Comparison of ENCODE assay signal across 8 cellular contexts in the genomic region with DNA sequence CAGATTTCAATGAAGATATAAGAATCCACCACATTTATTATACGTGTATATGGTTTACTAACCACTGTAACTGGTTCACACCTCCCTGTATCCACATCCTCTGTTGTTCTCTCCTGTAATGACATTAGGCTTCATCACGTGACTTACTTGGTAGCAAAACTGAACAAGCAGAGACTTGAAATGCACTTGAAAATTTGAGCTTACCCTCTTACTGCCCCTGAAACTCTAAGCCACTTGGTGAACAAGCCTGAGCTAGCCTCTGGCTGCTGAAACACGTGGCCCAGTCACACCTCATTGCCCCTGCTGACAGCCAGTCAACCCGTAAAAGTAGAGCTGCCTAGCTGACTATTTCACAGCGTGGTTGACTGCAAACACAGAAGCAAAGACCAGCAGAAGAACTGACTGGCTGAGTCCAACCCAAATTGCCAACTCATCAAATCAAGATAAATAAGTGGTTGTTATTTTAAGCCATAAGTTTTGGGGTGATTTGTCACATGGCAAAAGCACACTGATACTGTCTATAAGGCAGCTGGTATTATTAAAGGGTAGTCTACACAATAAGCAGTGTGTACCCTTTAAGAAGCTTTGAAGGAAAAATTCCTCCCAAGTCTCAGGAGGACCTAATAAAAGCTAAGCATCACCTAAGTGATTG.
DNase-seq lines count a peak whose midpoint lies in the region; ATAC-seq and TF ChIP-seq lines count a peak whose summit lies in the region.

No MANE protein-coding gene starts in this region.

- peak; percentile 6 for DNase-seq in HFF-Myc (ENCODE audit: extremely low read depth, low read depth)
- DNase-seq in NCI-H128 (lab: John Stamatoyannopoulos, UW; ENCODE audit: unreplicated experiment) = peak; percentile 83
- peak; percentile 35 for DNase-seq in activated CD8-positive, alpha-beta T cell treated with anti-CD3 and anti-CD28 coated beads, Interleukin-2, amount 10 ng/mL, durations not matched to agents 7 days and 5 days
- no peak for DNase-seq in RKO (ENCODE audit: low spot score)
- DNase-seq in Caco-2 = no peak
- DNase-seq in glutamatergic neuron = no peak
- no peak for DNase-seq in HuH-7.5 (ENCODE audit: low spot score)

- H3K4me3 Mint-ChIP-seq in activated CD8-positive, alpha-beta T cell treated with anti-CD3 and anti-CD28 coated beads, Interleukin-2, amount 10 ng/mL, durations not matched to agents 7 days and 5 days = no peak overlapping the region
- H3K4me3 Mint-ChIP-seq in Caco-2 (ENCODE audit: unreplicated experiment) (no peak overlapping the region), glutamatergic neuron (ENCODE audit: unreplicated experiment) (no peak overlapping the region)

- H3K4me3 ChIP-seq in HFF-Myc (replicated peaks; ENCODE audit: low read depth, low read length) = no peak overlapping the region
- H3K4me3 ChIP-seq in Caco-2 (ENCODE audit: low read depth, low read length) = no peak overlapping the region

- H3K9me3 Mint-ChIP-seq in activated CD8-positive, alpha-beta T cell treated with anti-CD3 and anti-CD28 coated beads, Interleukin-2, amount 10 ng/mL, durations not matched to agents 7 days and 5 days (ENCODE audit: insufficient read depth) = no peaks in the 10 kb centered on the region
- H3K9me3 Mint-ChIP-seq in Caco-2 (ENCODE audit: unreplicated experiment) (no peaks in the 10 kb centered on the region), glutamatergic neuron (ENCODE audit: unreplicated experiment) (no peaks in the 10 kb centered on the region)

- no peak for TF ChIP-seq CTCF in HFF-Myc (IDR thresholded peaks at IDR 0.05; ENCODE audit: low read depth, low read length, missing control alignments)
- TF ChIP-seq CTCF in Caco-2 (IDR thresholded peaks at IDR 0.05; ENCODE audit: insufficient read depth in 1 of 2, low read depth in 1 of 2, low read length in 1 of 2, severe bottlenecking in 1 of 2, unreplicated experiment in 1 of 2) = no peak
- TF ChIP-seq CTCF in glutamatergic neuron (IDR thresholded peaks at IDR 0.05; ENCODE audit: partially characterized antibody, unreplicated experiment) = no peak

- CTCF ChIA-PET in activated CD8-positive, alpha-beta T cell treated with anti-CD3 and anti-CD28 coated beads, Interleukin-2, amount 10 ng/mL, durations not matched to agents 7 days and 5 days (lab: Charles Lee) = interaction anchor here (1.3 to 2.4 kb wide), 2 partner anchors 10 kb away, joined by 4 to 20 read pairs; no protein-coding TSS in a partner anchor
- CTCF ChIA-PET in Caco-2 (lab: Charles Lee) = no interaction called here

- peaks cover 5% of the 10 kb centered on the region; the same call in 1 of the 2 replicates for H3K4me1 ChIP-seq in Caco-2

- H3K27ac Mint-ChIP-seq in activated CD8-positive, alpha-beta T cell treated with anti-CD3 and anti-CD28 coated beads, Interleukin-2, amount 10 ng/mL, durations not matched to agents 7 days and 5 days = peak overlapping the region; percentile 64
- H3K27ac Mint-ChIP-seq in Caco-2 (ENCODE audit: unreplicated experiment) (no peak overlapping the region), glutamatergic neuron (ENCODE audit: unreplicated experiment) (no peak overlapping the region)

- H3K36me3 Mint-ChIP-seq in activated CD8-positive, alpha-beta T cell treated with anti-CD3 and anti-CD28 coated beads, Interleukin-2, amount 10 ng/mL, durations not matched to agents 7 days and 5 days (ENCODE audit: low read depth) = peaks cover 10% of the 10 kb centered on the region
- H3K36me3 Mint-ChIP-seq in Caco-2 (ENCODE audit: insufficient read depth, unreplicated experiment) = no peaks in the 10 kb centered on the region
- H3K36me3 Mint-ChIP-seq in glutamatergic neuron (ENCODE audit: unreplicated experiment) = no peaks in the 10 kb centered on the region

- H3K27me3 Mint-ChIP-seq in activated CD8-positive, alpha-beta T cell treated with anti-CD3 and anti-CD28 coated beads, Interleukin-2, amount 10 ng/mL, durations not matched to agents 7 days and 5 days (ENCODE audit: low read depth) = no peaks in the 10 kb centered on the region
- H3K27me3 Mint-ChIP-seq in Caco-2 (ENCODE audit: insufficient read depth, unreplicated experiment) = no peaks in the 10 kb centered on the region
- H3K27me3 Mint-ChIP-seq in glutamatergic neuron (ENCODE audit: unreplicated experiment) = no peaks in the 10 kb centered on the region

- POLR2A ChIA-PET in activated CD8-positive, alpha-beta T cell treated with anti-CD3 and anti-CD28 coated beads, Interleukin-2, amount 10 ng/mL, durations not matched to agents 7 days and 5 days (lab: Charles Lee) = no interaction called here
- POLR2A ChIA-PET in Caco-2 (lab: Charles Lee) = no interaction called here

- H3K4me1 Mint-ChIP-seq in activated CD8-positive, alpha-beta T cell treated with anti-CD3 and anti-CD28 coated beads, Interleukin-2, amount 10 ng/mL, durations not matched to agents 7 days and 5 days (ENCODE audit: low read depth) = peaks cover 18% of the 10 kb centered on the region
- H3K4me1 Mint-ChIP-seq in Caco-2 (ENCODE audit: low read depth, unreplicated experiment) (no peaks in the 10 kb centered on the region), glutamatergic neuron (ENCODE audit: low read depth, unreplicated experiment) (peaks cover 11% of the 10 kb centered on the region)

- intact Hi-C loops in Caco-2 (cut with micrococcal nuclease; ENCODE audit: unreplicated experiment) = no loop called here

- H3K9me3 ChIP-seq in Caco-2 = no peaks in the 10 kb centered on the region

- ATAC-seq in GM18511 (IDR thresholded peaks at IDR 0.05; ENCODE audit: unreplicated experiment) = peak; percentile 99
- ATAC-seq in activated CD8-positive, alpha-beta T cell treated with anti-CD3 and anti-CD28 coated beads, Interleukin-2, amount 10 ng/mL, durations not matched to agents 7 days and 5 days = peak; percentile 55

- BruUV-seq in Caco-2 (replicated peaks; lab: Mats Ljungman, UMichigan) = no TSS peak

- H3K27me3 ChIP-seq in Caco-2 (replicated peaks; ENCODE audit: control insufficient read depth, insufficient read depth, low read length) = no peaks in the 10 kb centered on the region

- no peaks in the 10 kb centered on the region for H3K36me3 ChIP-seq in Caco-2 (ENCODE audit: control insufficient read depth, insufficient read depth, low read length)

Comparison
In these comparisons a context has a peak if more than half of its experiments do, and no peak if none do; other contexts are left out.
1. DNase-seq: peak in HFF-Myc (single experiment), NCI-H128 (single experiment) and activated CD8-positive, alpha-beta T cell treated with anti-CD3 and anti-CD28 coated beads, Interleukin-2, amount 10 ng/mL, durations not matched to agents 7 days and 5 days (single experiment); none in RKO (single experiment), Caco-2 (0 of 2), glutamatergic neuron (single experiment) and HuH-7.5 (single experiment).